ENCODE assay signal across 8 cellular contexts in genomic region chr13:40664100-40665060, GRCh38. TPM values are rescaled to one million over a fixed set of nuclear protein-coding genes. Genes with fewer than 3 reads are reported as not detected.
DNase-seq lines count a peak whose midpoint lies in the region; ATAC-seq, FAIRE-seq and TF ChIP-seq lines count a peak whose summit lies in the region.

No MANE protein-coding gene starts in this region.

- ATAC-seq in HG03064 (IDR thresholded peaks at IDR 0.05; ENCODE audit: low read depth, unreplicated experiment) (peak; percentile 37), sciatic nerve (peak; percentile 35)

- peaks cover 53% of the 10 kb centered on the region for H3K79me2 ChIP-seq in hepatocyte

- peak overlapping the region; percentile 93 for H3K4me3 ChIP-seq in hepatocyte

- H3K4me1 ChIP-seq in hepatocyte (ENCODE audit: insufficient read depth): no peaks in the 10 kb centered on the region

- peak; percentile 83 for FAIRE-seq in GM18507 (lab: Jason Lieb, UNC)

- peak overlapping the region; percentile 34 for H2AFZ ChIP-seq in hepatocyte

- no peak for TF ChIP-seq CTCF in hepatocyte (IDR thresholded peaks at IDR 0.05; ENCODE audit: poor library complexity)

- intact Hi-C loops in sciatic nerve (cut with DNase I): loop anchor here (10.0 kb wide), 2 partner anchors 180 to 260 kb away; no protein-coding TSS in a partner anchor

- 2% methylated on average over 74 of the region's 87 CpGs for WGBS in hepatocyte (ENCODE audit: low lambda C conversion rate, missing lambda C conversion rate)

- H3K36me3 ChIP-seq in hepatocyte (replicated peaks; ENCODE audit: insufficient read depth, low read depth): no peaks in the 10 kb centered on the region

- no peaks in the 10 kb centered on the region for H3K9me2 ChIP-seq in hepatocyte (replicated peaks; ENCODE audit: insufficient read depth)

- peaks cover 17% of the 10 kb centered on the region for H4K20me1 ChIP-seq in hepatocyte (ENCODE audit: insufficient read depth, poor library complexity, severe bottlenecking)

- no peaks in the 10 kb centered on the region for H3K9me3 ChIP-seq in hepatocyte (ENCODE audit: low read depth)

- H3K27me3 ChIP-seq in hepatocyte: no peaks in the 10 kb centered on the region

- H3K27ac ChIP-seq in angular gyrus (ENCODE audit: low read depth, low read length) (peak overlapping the region; percentile 62), hepatocyte (peak overlapping the region; percentile 95)

- H3K4me2 ChIP-seq in hepatocyte: peak overlapping the region; percentile 92

- DNase-seq in GM18507 (ENCODE audit: extremely low spot score, insufficient read length, low read depth) (no peak), T follicular helper cell (ENCODE audit: low read depth) (peak; percentile 68), hepatocyte (ENCODE audit: low spot score) (peak; percentile 77), sciatic nerve (ENCODE audit: low spot score) (peak; percentile 83), middle frontal gyrus (ENCODE audit: extremely low spot score, low spot score) (no peak), H4 (ENCODE audit: low spot score) (no peak)

RNA-seq across cellular contexts. Expression of gene FOXO1, which starts 2.1 kb away (rescaled TPM):
- total RNA-seq in hepatocyte: 26.5 and 30.3 TPM in 2 replicates
- polyA plus RNA-seq in hepatocyte: 35.2 and 48.3 TPM in 2 replicates
- 57.5 TPM for total RNA-seq in sciatic nerve
- 1.7 and 2.1 TPM in 2 replicates for total RNA-seq in H4 (2014; rRNA removed; shearing (Covaris generic))

Comparison
In these comparisons a context has a peak if more than half of its experiments do, and no peak if none do; other contexts are left out.
1. DNase-seq: peak in T follicular helper cell (single experiment), hepatocyte (single experiment) and sciatic nerve (single experiment); none in GM18507 (single experiment), middle frontal gyrus (single experiment) and H4 (single experiment).